Comparison of ENCODE assay signal across 19 cellular contexts in genomic region chr5:58988938-58989337, GRCh38.
"Had no signal": no experiment of that assay in that cellular context is flagged by ENCODE, and none has a peak within 500 bp of the region (broad histone marks: within the 10 kb centered on the region; RNA-seq: fewer than 3 reads in every experiment).

No MANE protein-coding gene starts in this region.

- DNase-seq: activated B cell treated with CpG ODN at 0.5 μM for 24 hours; activated CD4-positive, alpha-beta T cell treated with anti-CD3 and anti-CD28 coated beads, Interleukin-2, amount 10 ng/mL, durations not matched to agents 24 days and 14 days; activated CD8-positive, alpha-beta T cell treated with anti-CD3 and anti-CD28 coated beads, Interleukin-2, amount 10 ng/mL, durations not matched to agents 7 days and 5 days; activated naive CD4-positive, alpha-beta T cell treated with anti-CD3 and anti-CD28 coated beads for 36 hours; activated T-cell treated with anti-CD3 and anti-CD28 coated beads, Interleukin-2, amount 50 U/mL, for 24 hours; body of pancreas; central memory CD4-positive, alpha-beta T cell; dorsolateral prefrontal cortex; foreskin keratinocyte; glutamatergic neuron; hippocampal formation; islet precursor cell; midbrain; occipital lobe; posterior cingulate gyrus; retina; stimulated activated naive B cell treated with anti-CD40 and anti-IgM and Interleukin-4, amounts not matched to agents 10 μg/mL and 1 μg/mL and 100 μg/mL, for 72 hours had no signal

- H3K27me3 Mint-ChIP-seq: activated B cell treated with CpG ODN at 0.5 μM for 24 hours; activated CD4-positive, alpha-beta T cell treated with anti-CD3 and anti-CD28 coated beads, Interleukin-2, amount 10 ng/mL, durations not matched to agents 24 days and 14 days; activated T-cell treated with anti-CD3 and anti-CD28 coated beads, Interleukin-2, amount 50 U/mL, for 24 hours; stimulated activated naive B cell treated with anti-CD40 and anti-IgM and Interleukin-4, amounts not matched to agents 10 μg/mL and 1 μg/mL and 100 μg/mL, for 72 hours had no signal

- H3K4me3 ChIP-seq: body of pancreas, dorsolateral prefrontal cortex, lung had no signal

- H3K27ac Mint-ChIP-seq: activated B cell treated with CpG ODN at 0.5 μM for 24 hours; activated CD4-positive, alpha-beta T cell treated with anti-CD3 and anti-CD28 coated beads, Interleukin-2, amount 10 ng/mL, durations not matched to agents 24 days and 14 days; activated CD8-positive, alpha-beta T cell treated with anti-CD3 and anti-CD28 coated beads, Interleukin-2, amount 10 ng/mL, durations not matched to agents 7 days and 5 days; activated naive CD4-positive, alpha-beta T cell treated with anti-CD3 and anti-CD28 coated beads for 36 hours; activated T-cell treated with anti-CD3 and anti-CD28 coated beads, Interleukin-2, amount 50 U/mL, for 24 hours; nephron; stimulated activated naive B cell treated with anti-CD40 and anti-IgM and Interleukin-4, amounts not matched to agents 10 μg/mL and 1 μg/mL and 100 μg/mL, for 72 hours had no signal

- H3K4me3 Mint-ChIP-seq: activated B cell treated with CpG ODN at 0.5 μM for 24 hours; activated CD4-positive, alpha-beta T cell treated with anti-CD3 and anti-CD28 coated beads, Interleukin-2, amount 10 ng/mL, durations not matched to agents 24 days and 14 days; activated CD8-positive, alpha-beta T cell treated with anti-CD3 and anti-CD28 coated beads, Interleukin-2, amount 10 ng/mL, durations not matched to agents 7 days and 5 days; activated naive CD4-positive, alpha-beta T cell treated with anti-CD3 and anti-CD28 coated beads for 36 hours; activated T-cell treated with anti-CD3 and anti-CD28 coated beads, Interleukin-2, amount 50 U/mL, for 24 hours; nephron; stimulated activated naive B cell treated with anti-CD40 and anti-IgM and Interleukin-4, amounts not matched to agents 10 μg/mL and 1 μg/mL and 100 μg/mL, for 72 hours had no signal

- H3K4me1 Mint-ChIP-seq: activated B cell treated with CpG ODN at 0.5 μM for 24 hours; stimulated activated naive B cell treated with anti-CD40 and anti-IgM and Interleukin-4, amounts not matched to agents 10 μg/mL and 1 μg/mL and 100 μg/mL, for 72 hours had no signal

- H3K9me3 Mint-ChIP-seq: activated B cell treated with CpG ODN at 0.5 μM for 24 hours; activated CD4-positive, alpha-beta T cell treated with anti-CD3 and anti-CD28 coated beads, Interleukin-2, amount 10 ng/mL, durations not matched to agents 24 days and 14 days; activated naive CD4-positive, alpha-beta T cell treated with anti-CD3 and anti-CD28 coated beads for 36 hours; activated T-cell treated with anti-CD3 and anti-CD28 coated beads, Interleukin-2, amount 50 U/mL, for 24 hours; nephron; stimulated activated naive B cell treated with anti-CD40 and anti-IgM and Interleukin-4, amounts not matched to agents 10 μg/mL and 1 μg/mL and 100 μg/mL, for 72 hours had no signal

- ATAC-seq: activated CD8-positive, alpha-beta T cell treated with anti-CD3 and anti-CD28 coated beads, Interleukin-2, amount 10 ng/mL, durations not matched to agents 7 days and 5 days; body of pancreas; foreskin keratinocyte; stimulated activated naive B cell treated with anti-CD40 and anti-IgM and Interleukin-4, amounts not matched to agents 10 μg/mL and 1 μg/mL and 100 μg/mL, for 72 hours had no signal
